18 cellular contexts compared by ENCODE assay signal in genomic region chr22:18558939-18559338, GRCh38. TPM values are rescaled to one million over a fixed set of nuclear protein-coding genes. Genes with fewer than 3 reads are reported as not detected.
"Had no signal": no experiment of that assay in that cellular context is flagged by ENCODE, and none has a peak within 500 bp of the region (broad histone marks: within the 10 kb centered on the region; RNA-seq: fewer than 3 reads in every experiment).

No MANE protein-coding gene starts in this region.

RNA-seq across cellular contexts. Expression of gene TMEM191B, which starts 31.3 kb away (rescaled TPM):
- total RNA-seq: T-helper 1 cell treated with Interleukin-12 subunit alpha and Interleukin-12 subunit beta and Interleukin-4 antibody, amounts not matched to agents 30 ng/mL and 1 ng/mL, for 36 hours; T-helper 2 cell treated with Interferon-gamma antibody and Interleukin-4, amounts not matched to agents 100 ng/mL and 5 ng/mL, for 36 hours had no signal

RNA-seq across cellular contexts. Expression of gene GGTLC3, which starts 41.0 kb away (rescaled TPM):
- total RNA-seq: activated CD4-positive, alpha-beta memory T cell treated with anti-CD3 and anti-CD28 coated beads, Interleukin-2, amount 10 ng/mL, durations not matched to agents 7 days and 5 days; activated CD4-positive, alpha-beta T cell treated with anti-CD3 and anti-CD28 coated beads for 36 hours; activated CD4-positive, alpha-beta T cell treated with anti-CD3 and anti-CD28 coated beads, Interleukin-2, amount 10 ng/mL, durations not matched to agents 7 days and 5 days; activated CD8-positive, alpha-beta memory T cell treated with anti-CD3 and anti-CD28 coated beads, Interleukin-2, amount 10 ng/mL, durations not matched to agents 7 days and 5 days; activated CD8-positive, alpha-beta T cell treated with anti-CD3 and anti-CD28 coated beads, Interleukin-2, amount 10 ng/mL, durations not matched to agents 7 days and 5 days; activated naive CD8-positive, alpha-beta T cell treated with anti-CD3 and anti-CD28 coated beads, Interleukin-2, amount 10 ng/mL, durations not matched to agents 7 days and 5 days; activated T-helper 2 cell treated with anti-CD3 and anti-CD28 coated beads, Interferon-gamma antibody, Interleukin-2, Interleukin-4, amounts not matched to agents 10 μg/mL and 5 μg/mL and 100 μg/mL, durations not matched to agents 14 hours and 24 hours and 36 hours; astrocyte; body of pancreas; breast epithelium; cardiac septum; cerebellum; T-cell; T-helper 1 cell treated with Interleukin-12 subunit alpha and Interleukin-12 subunit beta and Interleukin-4 antibody, amounts not matched to agents 30 ng/mL and 1 ng/mL, for 36 hours; T-helper 17 cell; T-helper 2 cell treated with Interferon-gamma antibody and Interleukin-4, amounts not matched to agents 100 ng/mL and 5 ng/mL, for 36 hours; WTC11 had no signal
- polyA plus RNA-seq: adipose tissue had no signal
